Comparison of ENCODE assay signal across 1 cellular context in the genomic region with DNA sequence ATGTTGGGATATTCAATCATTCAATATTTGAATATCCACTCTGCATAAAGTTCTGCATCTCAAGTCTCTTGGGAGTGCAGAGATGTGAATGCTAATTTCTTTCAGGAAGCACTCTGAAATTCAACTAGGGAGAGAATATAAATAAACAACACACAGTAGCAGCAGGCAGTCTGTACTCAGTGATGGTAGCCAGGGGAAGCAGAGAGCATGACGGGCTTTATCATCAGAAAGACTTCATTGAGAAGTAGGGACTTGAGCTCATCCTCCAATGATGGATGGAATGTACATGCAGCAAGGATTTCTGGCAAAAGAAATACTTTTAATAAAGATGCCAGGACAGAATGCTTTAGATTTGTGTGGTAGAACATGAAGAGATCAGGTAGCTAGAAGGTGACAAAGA.
TF ChIP-seq lines count a peak whose summit lies in the region.

No MANE protein-coding gene starts in this region.

TF ChIP-seq in IMR-90, 13 proteins besides CTCF, POLR2A, EP300 and RAD21 (continued from another document):
- no peak for TF ChIP-seq CHD1 (IDR thresholded peaks at IDR 0.05; ENCODE audit: low read depth, low read length)
- TF ChIP-seq RFX5 (IDR thresholded peaks at IDR 0.05; ENCODE audit: low read depth, low read length): no peak
TF ChIP-seq in IMR-90: peak in this region for 0.
